ENCODE assay signal across 21 cellular contexts in the genomic region with DNA sequence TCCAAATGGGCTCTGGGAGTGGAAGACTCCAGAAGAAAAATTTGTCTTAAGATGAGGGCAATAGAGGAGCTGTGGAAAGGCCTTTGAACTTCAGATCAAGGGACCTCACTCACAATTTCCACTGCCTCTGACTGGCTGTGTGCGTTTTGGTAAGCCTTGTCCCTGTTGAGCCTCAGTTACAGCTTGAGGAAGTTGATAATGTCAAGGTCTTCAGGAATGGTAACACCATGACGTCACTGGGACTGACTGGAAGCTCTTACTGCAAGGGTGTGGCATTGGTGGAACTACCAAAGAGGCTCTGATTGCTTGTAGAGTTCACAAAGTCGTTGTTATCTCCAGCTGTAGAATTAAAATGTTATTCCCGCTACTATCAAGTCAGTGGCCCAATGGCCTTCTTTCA. TPM values are rescaled to one million over a fixed set of nuclear protein-coding genes. Genes with fewer than 3 reads are reported as not detected.
DNase-seq lines count a peak whose midpoint lies in the region; ATAC-seq, FAIRE-seq and TF ChIP-seq lines count a peak whose summit lies in the region.
"Had no signal": no experiment of that assay in that cellular context is flagged by ENCODE, and none has a peak within 500 bp of the region (broad histone marks: within the 10 kb centered on the region; RNA-seq: fewer than 3 reads in every experiment).

No MANE protein-coding gene starts in this region.

- no peak overlapping the region for H2BK5ac ChIP-seq in mesenchymal stem cell (ENCODE audit: low read depth, low read length, poor library complexity, severe bottlenecking)

- H3K27me3 Mint-ChIP-seq in Calu3 (ENCODE audit: unreplicated experiment): no peaks in the 10 kb centered on the region
- H3K27me3 Mint-ChIP-seq: CD4-positive, alpha-beta memory T cell had no signal

- CTCF ChIA-PET in Calu3 (lab: Charles Lee): interaction anchor here (0.8 kb wide), 1 partner anchor 240 kb away, joined by 3 read pairs; no protein-coding TSS in a partner anchor

- no peak overlapping the region for H4K91ac ChIP-seq in mesenchymal stem cell (ENCODE audit: low read length)

- H3K9me3 ChIP-seq in body of pancreas (no peaks in the 10 kb centered on the region), mesenchymal stem cell (ENCODE audit: control insufficient read depth, low read length) (peaks cover 9% of the 10 kb centered on the region), small intestine (ENCODE audit: control insufficient read depth, low read depth) (no peaks in the 10 kb centered on the region), upper lobe of right lung (no peaks in the 10 kb centered on the region)
- H3K9me3 ChIP-seq: HAP-1 had no signal

- no peaks in the 10 kb centered on the region for H3K4me1 ChIP-seq in body of pancreas
- H3K4me1 ChIP-seq in mesenchymal stem cell (ENCODE audit: control insufficient read depth, insufficient read depth, low read depth, low read length): no peaks in the 10 kb centered on the region
- H3K4me1 ChIP-seq in small intestine (ENCODE audit: control insufficient read depth in 2 of 2, insufficient read depth in 1 of 2, low read depth in 1 of 2, low read length in 1 of 2): no peaks in the 10 kb centered on the region
- H3K4me1 ChIP-seq in upper lobe of right lung: no peaks in the 10 kb centered on the region
- H3K4me1 ChIP-seq: BLaER1, HAP-1 had no signal

- H3K36me3 ChIP-seq in body of pancreas (replicated peaks in 1 of 2; ENCODE audit: insufficient read depth in 1 of 2, low read depth in 2 of 2): no peaks in the 10 kb centered on the region
- H3K36me3 ChIP-seq in mesenchymal stem cell (ENCODE audit: control insufficient read depth in 1 of 2, insufficient read depth in 2 of 2, low read depth in 1 of 2, low read length in 2 of 2): no peaks in the 10 kb centered on the region
- H3K36me3 ChIP-seq in small intestine (ENCODE audit: control insufficient read depth in 2 of 2, insufficient read depth in 2 of 2, low read length in 2 of 2): no peaks in the 10 kb centered on the region
- H3K36me3 ChIP-seq in upper lobe of right lung: no peaks in the 10 kb centered on the region
- H3K36me3 ChIP-seq: BLaER1, HAP-1 had no signal

- no peak overlapping the region for H3K9ac ChIP-seq in mesenchymal stem cell (ENCODE audit: low read length)
- H3K9ac ChIP-seq: BLaER1, GM23248 had no signal

- peaks cover 17% of the 10 kb centered on the region for H3K9me3 Mint-ChIP-seq in Calu3 (ENCODE audit: low read depth, unreplicated experiment)

- H3K23ac ChIP-seq in mesenchymal stem cell (ENCODE audit: low read length in 2 of 2): no peak overlapping the region

- H3K4ac ChIP-seq in mesenchymal stem cell (ENCODE audit: low read depth in 1 of 2, low read length in 2 of 2): no peak overlapping the region

- H3K14ac ChIP-seq in mesenchymal stem cell (ENCODE audit: low read length in 2 of 2): no peak overlapping the region

- no peak overlapping the region for H3K4me3 ChIP-seq in body of pancreas
- H3K4me3 ChIP-seq in mesenchymal stem cell (ENCODE audit: insufficient read depth in 1 of 2, low read depth in 1 of 2, low read length in 2 of 2): no peak overlapping the region
- no peak overlapping the region for H3K4me3 ChIP-seq in small intestine (ENCODE audit: low read depth in 1 of 2, low read length in 2 of 2)
- no peak overlapping the region for H3K4me3 ChIP-seq in upper lobe of right lung
- H3K4me3 ChIP-seq: BLaER1, GM12878, GM23248, HAP-1 had no signal

- H2BK120ac ChIP-seq in mesenchymal stem cell (ENCODE audit: low read depth, low read length): no peak overlapping the region

- peak overlapping the region; percentile 64 for H3K27ac Mint-ChIP-seq in Calu3 (ENCODE audit: unreplicated experiment)
- H3K27ac Mint-ChIP-seq: CD14-positive monocyte; CD4-positive, alpha-beta memory T cell had no signal

- no TSS peak for BruUV-seq in Calu3 (replicated peaks; lab: Mats Ljungman, UMichigan)

- H3K36me3 Mint-ChIP-seq in Calu3 (ENCODE audit: insufficient read depth, unreplicated experiment): peaks cover 4% of the 10 kb centered on the region
- H3K36me3 Mint-ChIP-seq: CD14-positive monocyte; CD4-positive, alpha-beta memory T cell had no signal

- TF ChIP-seq POLR2A in body of pancreas (IDR thresholded peaks at IDR 0.05): no peak

- H2AK5ac ChIP-seq in mesenchymal stem cell (ENCODE audit: low read length, severe bottlenecking): no peak overlapping the region

- no peaks in the 10 kb centered on the region for H3K27me3 ChIP-seq in body of pancreas
- H3K27me3 ChIP-seq in mesenchymal stem cell (ENCODE audit: control insufficient read depth in 1 of 2, insufficient read depth in 1 of 2, low read length in 2 of 2): no peaks in the 10 kb centered on the region
- H3K27me3 ChIP-seq in small intestine (ENCODE audit: control insufficient read depth in 2 of 2, insufficient read depth in 2 of 2, low read length in 2 of 2): no peaks in the 10 kb centered on the region
- H3K27me3 ChIP-seq in upper lobe of right lung: no peaks in the 10 kb centered on the region
- H3K27me3 ChIP-seq: BLaER1 had no signal

- no peak overlapping the region for H3K4me2 ChIP-seq in mesenchymal stem cell (ENCODE audit: low read length, poor library complexity, severe bottlenecking)
- H3K4me2 ChIP-seq: BLaER1 had no signal

- H3K4me3 Mint-ChIP-seq in Calu3 (ENCODE audit: low read depth, unreplicated experiment): no peak overlapping the region
- H3K4me3 Mint-ChIP-seq: CD4-positive, alpha-beta memory T cell had no signal

- no peak overlapping the region for H2BK15ac ChIP-seq in mesenchymal stem cell (ENCODE audit: low read depth, poor library complexity, severe bottlenecking)

- no peaks in the 10 kb centered on the region for H3K79me1 ChIP-seq in mesenchymal stem cell (replicated peaks; ENCODE audit: low read length, poor library complexity, severe bottlenecking)

- ATAC-seq in body of pancreas: peak; percentile 47
- no peak for ATAC-seq in upper lobe of right lung
- ATAC-seq in HG02981 (IDR thresholded peaks at IDR 0.05; ENCODE audit: unreplicated experiment): no peak
- ATAC-seq: GM12878 had no signal

- no peak overlapping the region for H2AFZ ChIP-seq in mesenchymal stem cell (ENCODE audit: low read depth, low read length)
- H2AFZ ChIP-seq: GM23248 had no signal

- no peak overlapping the region for H4K8ac ChIP-seq in mesenchymal stem cell (ENCODE audit: low read length)

- intact Hi-C loops in Calu3 (cut with micrococcal nuclease; ENCODE audit: unreplicated experiment) (no loop called here), body of pancreas (cut with DNase I) (no loop called here), upper lobe of right lung (cut with DNase I) (no loop called here)

- H3K4me1 Mint-ChIP-seq in Calu3 (ENCODE audit: low read depth, unreplicated experiment): peaks cover 1% of the 10 kb centered on the region
- H3K4me1 Mint-ChIP-seq: CD14-positive monocyte; CD4-positive, alpha-beta memory T cell had no signal

- TF ChIP-seq CTCF in Calu3 (IDR thresholded peaks at IDR 0.05; ENCODE audit: unreplicated experiment) (no peak), body of pancreas (IDR thresholded peaks at IDR 0.05) (no peak), upper lobe of right lung (IDR thresholded peaks at IDR 0.05) (no peak)

- 52 to 53% methylated on average over 4 of the region's 4 CpGs for WGBS in body of pancreas, 2 donors
- WGBS in mesenchymal stem cell: 80% methylated on average over 4 of the region's 4 CpGs
- WGBS in small intestine, 3 donors: 16 to 61% (median 29%) methylated on average over 4 of the region's 4 CpGs

- H2BK12ac ChIP-seq in mesenchymal stem cell (ENCODE audit: low read length in 2 of 2): peak overlapping the region; percentile 25 to 49

- H3K18ac ChIP-seq in mesenchymal stem cell (ENCODE audit: low read depth in 1 of 2, low read length in 2 of 2): no peak overlapping the region

- no peak overlapping the region for H3K27ac ChIP-seq in body of pancreas
- no peak overlapping the region for H3K27ac ChIP-seq in mesenchymal stem cell (ENCODE audit: low read length, poor library complexity, severe bottlenecking)
- no peak overlapping the region for H3K27ac ChIP-seq in small intestine (ENCODE audit: low read depth in 1 of 2, low read length in 1 of 2)
- no peak overlapping the region for H3K27ac ChIP-seq in upper lobe of right lung
- H3K27ac ChIP-seq: BLaER1, GM23248 had no signal

- DNase-seq in Calu3 (no peak), body of pancreas (no peak), mesenchymal stem cell (no peak), small intestine (peak; percentile 79), NCI-H1092 (lab: John Stamatoyannopoulos, UW) (no peak), upper lobe of right lung (no peak)
- DNase-seq: 8988T; CD4-positive, alpha-beta memory T cell; DMS79 treated with DMSO at 0.1 percent for 48 hours; GF-D8; GM23248 had no signal

- no peak for FAIRE-seq in small intestine (lab: Jason Lieb, UNC)
- FAIRE-seq: GM12878, GM19239 had no signal

RNA-seq across cellular contexts. Expression of a gene that starts 29.2 kb away (rescaled TPM):
- total RNA-seq in Calu3 (2022): not detected in 2 replicates
- not detected for total RNA-seq in body of pancreas
- polyA plus RNA-seq in mesenchymal stem cell (2013, experiment 1 of 2): 0.03 TPM
- 0.01 TPM for polyA plus RNA-seq in mesenchymal stem cell (2013, experiment 2 of 2)
- not detected for polyA plus RNA-seq in small intestine
- total RNA-seq in upper lobe of right lung: not detected
- total RNA-seq: A673; CD4-positive, alpha-beta memory T cell; GM12878; H4; HT-29 had no signal
- polyA plus RNA-seq: AG04450; CD14-positive monocyte; CD4-positive, alpha-beta memory T cell had no signal
